ENCODE assay signal across 20 cellular contexts in genomic region chr20:20521736-20522135, GRCh38.
"Had no signal": no experiment of that assay in that cellular context is flagged by ENCODE, and none has a peak within 500 bp of the region (broad histone marks: within the 10 kb centered on the region; RNA-seq: fewer than 3 reads in every experiment).

No MANE protein-coding gene starts in this region.

- H3K79me2 ChIP-seq: parathyroid adenoma had no signal

- H3K27me3 ChIP-seq: adrenal gland, body of pancreas, sigmoid colon, stomach, vagina had no signal

- H2AFZ ChIP-seq: parathyroid adenoma had no signal

- H3K4me3 ChIP-seq: adrenal gland, body of pancreas, lung, sigmoid colon, stomach, vagina had no signal

- ATAC-seq: activated naive CD4-positive, alpha-beta T cell treated with anti-CD3 and anti-CD28 coated beads, Interleukin-2, amount 50 U/mL, for 72 hours; body of pancreas; effector memory CD8-positive, alpha-beta T cell; stimulated activated effector memory CD8-positive, alpha-beta T cell treated with anti-CD3 and anti-CD28 coated beads, Interleukin-12 subunit alpha, Interleukin-12 subunit beta, amount 100 ng/mL, for 72 hours had no signal

- H3K4me1 ChIP-seq: adrenal gland, parathyroid adenoma, sigmoid colon, vagina had no signal

- DNase-seq: activated B cell treated with CpG ODN at 0.5 μM for 24 hours; activated CD4-positive, alpha-beta memory T cell treated with anti-CD3 and anti-CD28 coated beads for 36 hours; activated CD4-positive, alpha-beta T cell treated with anti-CD3 and anti-CD28 coated beads for 4 hours; activated gamma-delta T cell treated with Interleukin-2 at 50 U/mL for 16 hours; activated T-cell treated with anti-CD3 and anti-CD28 coated beads for 4 hours; adrenal gland; body of pancreas; caudate nucleus; effector memory CD8-positive, alpha-beta T cell; hippocampal formation; islet precursor cell; midbrain; sigmoid colon; stimulated activated CD4-positive, alpha-beta T cell treated with anti-CD3 and anti-CD28 coated beads, Interleukin-4, amount 100 ng/mL, for 24 hours; stomach had no signal

- H3K9me3 ChIP-seq: adrenal gland, body of pancreas, sigmoid colon, stomach, vagina had no signal

- H3K9ac ChIP-seq: parathyroid adenoma had no signal

- H3K27ac ChIP-seq: adrenal gland, body of pancreas, parathyroid adenoma, sigmoid colon, stomach, vagina had no signal
